8 cellular contexts compared by ENCODE assay signal in the genomic region with DNA sequence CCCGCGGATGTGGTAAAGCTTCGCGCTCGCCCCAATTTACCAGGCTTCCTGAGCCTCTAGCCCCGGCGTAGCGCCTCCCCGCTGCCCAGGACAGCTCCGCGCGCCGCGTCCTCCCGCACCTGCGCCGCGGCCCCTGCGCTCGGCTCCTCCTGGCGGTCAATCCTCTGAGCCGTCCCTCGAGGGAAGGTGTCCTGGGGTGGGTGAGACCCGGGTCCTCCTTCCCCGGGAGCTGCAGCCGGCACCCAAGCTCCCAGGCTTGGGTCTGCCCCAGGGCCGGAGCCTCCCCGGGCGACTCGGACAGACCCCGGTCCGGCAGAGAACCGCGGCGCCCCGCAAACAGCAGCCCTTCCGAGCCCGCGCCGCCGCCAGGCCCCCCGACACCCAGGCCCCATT. TPM values are rescaled to one million over a fixed set of nuclear protein-coding genes. Genes with fewer than 3 reads are reported as not detected.
DNase-seq lines count a peak whose midpoint lies in the region; ATAC-seq, FAIRE-seq and TF ChIP-seq lines count a peak whose summit lies in the region.

No MANE protein-coding gene starts in this region.

- H3K4me3 ChIP-seq in Jurkat, Clone E6-1 (ENCODE audit: low read length), result peak overlapping the region; percentile 84
- H3K4me3 ChIP-seq in kidney (ENCODE audit: low read length in 2 of 2), result peak overlapping the region; percentile 16 to 87

- TF ChIP-seq CTCF in brain (conservative IDR thresholded peaks at IDR 0.05) (peak; percentile 43 to 71), kidney (IDR thresholded peaks at IDR 0.05; ENCODE audit: borderline replicate concordance, extremely low read depth, insufficient read depth) (peak; percentile 38)

- ATAC-seq in GM21576 (IDR thresholded peaks at IDR 0.05; ENCODE audit: unreplicated experiment), result peak; percentile 51

- peak overlapping the region in 1 of 5 experiments; percentile 80 for H3K27ac Mint-ChIP-seq in brain

- FAIRE-seq in kidney (lab: Jason Lieb, UNC), result no peak
- no peak for FAIRE-seq in HTR-8/SVneo (lab: Jason Lieb, UNC)

- H3K9ac ChIP-seq in kidney (ENCODE audit: low read length in 2 of 2), result peak overlapping the region; percentile 33 to 68

- no peaks in the 10 kb centered on the region for H3K36me3 Mint-ChIP-seq in brain

- H3K9me3 Mint-ChIP-seq in brain, result peaks cover 0 to 3% (median 2%) of the 10 kb centered on the region in 5 experiments

- H3K4me1 Mint-ChIP-seq in brain, result peaks cover 55% of the 10 kb centered on the region

- peak overlapping the region; percentile 82 to 86 for H3K27ac ChIP-seq in kidney (ENCODE audit: low read depth in 2 of 2, low read length in 2 of 2)

- peaks cover 8% of the 10 kb centered on the region in 2 donors for H3K4me1 ChIP-seq in kidney (ENCODE audit: control insufficient read depth in 1 of 2, insufficient read depth in 1 of 2, low read depth in 1 of 2, low read length in 2 of 2)

- no peaks in the 10 kb centered on the region for H3K9me3 ChIP-seq in kidney (ENCODE audit: control insufficient read depth in 1 of 2, low read length in 2 of 2)

- H3K36me3 ChIP-seq in kidney (ENCODE audit: control insufficient read depth in 1 of 2, insufficient read depth in 2 of 2, low read length in 2 of 2), result no peaks in the 10 kb centered on the region

- H3K4me3 Mint-ChIP-seq in brain, result peak overlapping the region; percentile 87 to 94 (median 89)

- H3K27me3 Mint-ChIP-seq in brain, result peaks cover 29% of the 10 kb centered on the region

- peak; percentile 76 for DNase-seq in GM03348 (ENCODE audit: low spot score)
- peak; percentile 66 for DNase-seq in Jurkat, Clone E6-1 (ENCODE audit: low read depth, low spot score)
- DNase-seq in UCSD-AML1 (lab: John Stamatoyannopoulos, UW; ENCODE audit: unreplicated experiment), result peak; percentile 53
- DNase-seq in kidney, result peak; percentile 90
- DNase-seq in stimulated activated CD4-positive, alpha-beta T cell treated with anti-CD3 and anti-CD28 coated beads, Interleukin-1b, Interleukin-23, amount 100 ng/mL, for 4 hours (ENCODE audit: low read depth in 2 of 2), result peak; percentile 59 to 60
- no peak for DNase-seq in HTR-8/SVneo (ENCODE audit: insufficient read length, low spot score)

- intact Hi-C loops in kidney (cut with DNase I), result no loop called here

RNA-seq across cellular contexts. Expression of a gene that starts 0.5 kb away (rescaled TPM):
- polyA plus RNA-seq in Jurkat, Clone E6-1 (2012; ENCODE audit: insufficient read depth, insufficient read length), result 23.7 TPM
- polyA plus RNA-seq in brain (ENCODE audit: insufficient read depth, low read depth, low replicate concordance) (11.7 TPM), kidney (ENCODE audit: insufficient read depth, low read depth, low replicate concordance) (8.6 TPM)
- total RNA-seq in kidney, result 40.5 TPM
